ENCODE assay signal across 22 cellular contexts in genomic region chr2:105177546-105178254, GRCh38.
DNase-seq lines count a peak whose midpoint lies in the region; ATAC-seq, FAIRE-seq and TF ChIP-seq lines count a peak whose summit lies in the region.
"Had no signal": no experiment of that assay in that cellular context is flagged by ENCODE, and none has a peak within 500 bp of the region (broad histone marks: within the 10 kb centered on the region; RNA-seq: fewer than 3 reads in every experiment).

No MANE protein-coding gene starts in this region.

- H3K4me3 Mint-ChIP-seq in H9: peak overlapping the region in 1 of 2 experiments; percentile 34; a peak in 1 of 5 replicates
- H3K4me3 Mint-ChIP-seq in WTC11: no peak overlapping the region
- H3K4me3 Mint-ChIP-seq: CD8-positive, alpha-beta memory T cell; HFFc6 had no signal

- no peak overlapping the region for H3K14ac ChIP-seq in H9 (ENCODE audit: insufficient read depth, low read length)

- H3K4me1 ChIP-seq in H9 (ENCODE audit: insufficient read depth, low read length): peaks cover 2% of the 10 kb centered on the region; the same call in 1 of the 2 replicates
- H3K4me1 ChIP-seq in left ventricle myocardium inferior: no peaks in the 10 kb centered on the region

- DNase-seq in H9 (peak; percentile 46), WTC11 (ENCODE audit: low spot score) (peak; percentile 23), left kidney (ENCODE audit: low read depth, low spot score) (peak; percentile 58), NCI-H187 treated with DMSO at 0.1 percent for 48 hours (lab: John Stamatoyannopoulos, UW) (no peak), frontal cortex (ENCODE audit: low spot score in 2 of 2) (no peak), left ventricle myocardium inferior (no peak)
- DNase-seq: C1 segment of cervical spinal cord; CD8-positive, alpha-beta memory T cell; DMS53; GOT3; HFFc6; KBM-7; MV-4-11; NCI-H187; NCI-H226; NCI-H524 treated with DMSO at 0.1 percent for 48 hours; PC-9; SIG-M5 had no signal

- H4K5ac ChIP-seq in H9 (ENCODE audit: insufficient read length, low read depth, low read length): no peak overlapping the region

- no peaks in the 10 kb centered on the region for H3K23me2 ChIP-seq in H9 (ENCODE audit: insufficient read length, low read depth, low read length, poor library complexity, severe bottlenecking)

- no peak overlapping the region for H3K4me2 ChIP-seq in H9 (ENCODE audit: insufficient read depth, insufficient read length, low read length)
- H3K4me2 ChIP-seq: PC-9 had no signal

- CTCF ChIA-PET in WTC11 (lab: Charles Lee): interaction anchor here (0.6 to 2.1 kb wide), 6 partner anchors 11 to 296 kb away, joined by 3 to 11 read pairs (median 4); no protein-coding TSS in a partner anchor

- H3K56ac ChIP-seq in H9 (ENCODE audit: insufficient read length, low read depth, low read length): no peak overlapping the region

- H3K27ac ChIP-seq in H9 (ENCODE audit: insufficient read length, low read depth, low read length) (no peak overlapping the region), left ventricle myocardium inferior (replicated peaks) (no peak overlapping the region)
- H3K27ac ChIP-seq: PC-9, RWPE1 had no signal

- H3K36me3 ChIP-seq in left ventricle myocardium inferior: no peaks in the 10 kb centered on the region

- no peak overlapping the region for H4K8ac ChIP-seq in H9 (replicated peaks; ENCODE audit: insufficient read length, low read depth, low read length)

- no peak overlapping the region for H3T11ph ChIP-seq in H9 (ENCODE audit: low read length)

- no CpG with 5 or more reads among the region's 12 CpGs for WGBS in H9 (ENCODE audit: extremely low coverage, insufficient read length, low lambda C conversion rate)

- H4K91ac ChIP-seq in H9 (ENCODE audit: insufficient read length, low read depth, low read length): no peak overlapping the region

- POLR2A ChIA-PET in WTC11 (lab: Charles Lee): no interaction called here

- H3K4me1 Mint-ChIP-seq in H9 (peaks cover 34 to 40% of the 10 kb centered on the region in 2 experiments), WTC11 (peaks cover 33% of the 10 kb centered on the region)

- no peaks in the 10 kb centered on the region for H3K79me2 ChIP-seq in H9 (ENCODE audit: insufficient read depth, low read length)

- H3K9ac ChIP-seq in H9 (ENCODE audit: extremely low read depth, insufficient read length, low read length): no peak overlapping the region

- ATAC-seq in WTC11: peak; percentile 71
- no peak for ATAC-seq in HG03460 (IDR thresholded peaks at IDR 0.05; ENCODE audit: unreplicated experiment)

- H3K9me3 Mint-ChIP-seq in H9 (peaks cover 6% of the 10 kb centered on the region in 2 experiments), WTC11 (peaks cover 6% of the 10 kb centered on the region)
- H3K9me3 Mint-ChIP-seq: CD8-positive, alpha-beta memory T cell; HFFc6 had no signal

- H3K23ac ChIP-seq in H9 (ENCODE audit: insufficient read length, low read depth, low read length): no peak overlapping the region

- H3K9me3 ChIP-seq in H9 (ENCODE audit: control insufficient read depth, low read depth, low read length): no peaks in the 10 kb centered on the region
- H3K9me3 ChIP-seq in left ventricle myocardium inferior (replicated peaks): no peaks in the 10 kb centered on the region

- no peak overlapping the region for H3K4me3 ChIP-seq in left ventricle myocardium inferior
- H3K4me3 ChIP-seq: PC-9 had no signal

- H2AK5ac ChIP-seq in H9 (ENCODE audit: insufficient read length, low read length): no peak overlapping the region

- H3K79me1 ChIP-seq in H9 (ENCODE audit: insufficient read depth, low read depth, low read length, poor library complexity, severe bottlenecking): no peaks in the 10 kb centered on the region

- H3K27me3 Mint-ChIP-seq in H9 (ENCODE audit: low read depth): peaks cover 83% of the 10 kb centered on the region
- H3K27me3 Mint-ChIP-seq in WTC11 (ENCODE audit: low read depth): peaks cover 59% of the 10 kb centered on the region

- FAIRE-seq in frontal cortex (lab: Jason Lieb, UNC): no peak
- FAIRE-seq: GM12892, GM18507 had no signal

- H3K18ac ChIP-seq in H9 (ENCODE audit: insufficient read length, low read depth, low read length): no peak overlapping the region

- no peak overlapping the region for H3K27ac Mint-ChIP-seq in H9
- H3K27ac Mint-ChIP-seq in WTC11: no peak overlapping the region
- H3K27ac Mint-ChIP-seq: HFFc6 had no signal

- no peak overlapping the region for H2AFZ ChIP-seq in H9 (ENCODE audit: low read length)
- H2AFZ ChIP-seq: PC-9 had no signal

- H3K4ac ChIP-seq in H9 (ENCODE audit: low read depth, low read length): no peak overlapping the region

- H4K20me1 ChIP-seq in H9 (ENCODE audit: control insufficient read depth, insufficient read depth, insufficient read length): no peaks in the 10 kb centered on the region

- no peak overlapping the region for H2BK12ac ChIP-seq in H9 (ENCODE audit: insufficient read length, low read depth, low read length)

- no peak overlapping the region for H2BK5ac ChIP-seq in H9 (ENCODE audit: insufficient read length, low read length)

- H2BK120ac ChIP-seq in H9 (ENCODE audit: low read depth, low read length, poor library complexity, severe bottlenecking): no peak overlapping the region

- no peak for TF ChIP-seq CTCF in H9 (conservative IDR thresholded peaks at IDR 0.05)
- no peak for TF ChIP-seq CTCF in WTC11 (IDR thresholded peaks at IDR 0.05)
- TF ChIP-seq CTCF in left ventricle myocardium inferior (IDR thresholded peaks at IDR 0.05; ENCODE audit: borderline replicate concordance): no peak

- H3K27me3 ChIP-seq in H9 (ENCODE audit: insufficient read depth, low read length) (no peaks in the 10 kb centered on the region; the same call in 1 of the 2 replicates), left ventricle myocardium inferior (ENCODE audit: low read depth) (peaks cover 87% of the 10 kb centered on the region)

- intact Hi-C loops in left ventricle myocardium inferior (cut with micrococcal nuclease): no loop called here

- no peak overlapping the region for H2BK20ac ChIP-seq in H9 (ENCODE audit: low read depth, low read length, poor library complexity, severe bottlenecking)

- no peak overlapping the region for H2BK15ac ChIP-seq in H9 (ENCODE audit: low read depth, low read length)

- H3K36me3 Mint-ChIP-seq in H9 (ENCODE audit: insufficient read depth in 1 of 3, low read depth in 3 of 3): peaks cover 0 to 5% (median 4%) of the 10 kb centered on the region in 3 experiments; a peak in 1 of 7 replicates
- peaks cover 5% of the 10 kb centered on the region; the same call in 1 of the 2 replicates for H3K36me3 Mint-ChIP-seq in WTC11
- H3K36me3 Mint-ChIP-seq: CD8-positive, alpha-beta memory T cell had no signal

TF ChIP-seq in WTC11, 78 proteins besides CTCF, POLR2A, EP300 and RAD21:
- TF ChIP-seq TEAD4 (CRISPR knock-in tag; IDR thresholded peaks at IDR 0.05) (no peak), HMGXB4 (CRISPR knock-in tag; IDR thresholded peaks at IDR 0.05) (no peak), E2F1 (CRISPR knock-in tag; IDR thresholded peaks at IDR 0.05) (no peak), CDX4 (CRISPR knock-in tag; IDR thresholded peaks at IDR 0.05; ENCODE audit: borderline replicate concordance) (no peak), ZNF121 (CRISPR knock-in tag; IDR thresholded peaks at IDR 0.05) (no peak), GRHL2 (CRISPR knock-in tag; IDR thresholded peaks at IDR 0.05; ENCODE audit: insufficient replicate concordance, severe bottlenecking) (no peak), SMAD4 (CRISPR knock-in tag; IDR thresholded peaks at IDR 0.05) (no peak)

Comparison
In these comparisons a context has a peak if more than half of its experiments do, and no peak if none do; other contexts are left out.
1. DNase-seq: peak in H9 (single experiment), WTC11 (single experiment) and left kidney (single experiment); none in NCI-H187 treated with DMSO at 0.1 percent for 48 hours (single experiment), frontal cortex (0 of 2) and left ventricle myocardium inferior (single experiment).